In the genomic region with DNA sequence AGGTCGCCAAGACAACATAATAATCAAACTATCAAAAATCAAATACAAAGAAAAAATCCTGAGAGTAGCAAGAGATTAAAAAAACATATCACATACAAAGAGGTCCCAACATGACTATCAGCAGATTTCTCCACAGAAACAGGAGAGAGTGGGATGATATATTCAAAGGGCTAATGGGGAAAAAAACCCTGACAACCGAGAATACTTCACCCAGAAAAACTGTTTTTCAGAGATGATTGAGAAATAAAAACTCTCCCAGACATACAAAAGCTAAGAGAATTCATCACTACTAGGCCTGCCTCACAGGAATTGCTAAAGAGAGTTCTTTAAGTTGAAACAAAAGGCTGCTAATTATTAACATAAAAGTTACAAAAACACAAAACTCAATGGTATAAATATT, we compare ENCODE assay signal across 3 cellular contexts.
"Had no signal": no experiment of that assay in that cellular context is flagged by ENCODE, and none has a peak within 500 bp of the region (broad histone marks: within the 10 kb centered on the region; RNA-seq: fewer than 3 reads in every experiment).

No MANE protein-coding gene starts in this region.

- ATAC-seq: GM12878 had no signal

- DNase-seq: GDM1, GF-D8 had no signal

- H3K4me3 ChIP-seq: GM12878 had no signal
